ENCODE assay signal across 12 cellular contexts in genomic region chr1:19169642-19170041, GRCh38. TPM values are rescaled to one million over a fixed set of nuclear protein-coding genes. Genes with fewer than 3 reads are reported as not detected.
DNase-seq lines count a peak whose midpoint lies in the region; ATAC-seq, FAIRE-seq and TF ChIP-seq lines count a peak whose summit lies in the region.
"Had no signal": no experiment of that assay in that cellular context is flagged by ENCODE, and none has a peak within 500 bp of the region (broad histone marks: within the 10 kb centered on the region; RNA-seq: fewer than 3 reads in every experiment).

No MANE protein-coding gene starts in this region.

- peak; percentile 76 for ATAC-seq in GM21529 (IDR thresholded peaks at IDR 0.05; ENCODE audit: unreplicated experiment)
- ATAC-seq in CD4-positive, alpha-beta T cell (ENCODE audit: poor library complexity): no peak

- POLR2A ChIA-PET in CD4-positive, alpha-beta T cell (lab: Charles Lee): no interaction called here
- POLR2A ChIA-PET in A673 (lab: Charles Lee; ENCODE audit: low non-redundant PET): no interaction called here

- no peak overlapping the region for H3K27ac Mint-ChIP-seq in CD4-positive, alpha-beta T cell
- H3K27ac Mint-ChIP-seq in nephron progenitor cell: no peak overlapping the region

- H3K27me3 ChIP-seq in CD4-positive, alpha-beta T cell (ENCODE audit: control insufficient read depth, insufficient read depth, low read length): no peaks in the 10 kb centered on the region
- no peaks in the 10 kb centered on the region for H3K27me3 ChIP-seq in A673 (replicated peaks; ENCODE audit: insufficient read depth, low read depth, low read length, poor library complexity)
- H3K27me3 ChIP-seq: uterus had no signal

- no peaks in the 10 kb centered on the region for H3K4me1 ChIP-seq in A673 (ENCODE audit: insufficient read depth, low read length, poor library complexity, severe bottlenecking)
- H3K4me1 ChIP-seq: uterus had no signal

- H3K27ac ChIP-seq in CD4-positive, alpha-beta T cell (ENCODE audit: low read depth, low read length): no peak overlapping the region
- no peak overlapping the region for H3K27ac ChIP-seq in A673 (ENCODE audit: low read depth, low read length, poor library complexity, severe bottlenecking)
- H3K27ac ChIP-seq: uterus had no signal

- DNase-seq in GM12891 (ENCODE audit: insufficient read length, low spot score) (peak; percentile 13), RKO (ENCODE audit: low spot score) (peak; percentile 31), foreskin fibroblast (peak; percentile 43 to 74), DMS53 (lab: John Stamatoyannopoulos, UW) (no peak), A673 (ENCODE audit: low spot score) (no peak), nephron progenitor cell (no peak)
- DNase-seq in CD4-positive, alpha-beta T cell: no peak
- DNase-seq: activated naive CD4-positive, alpha-beta T cell treated with anti-CD3 and anti-CD28 coated beads, Interleukin-2, amount 50 U/mL, for 16 hours; NCI-H187; stimulated activated CD4-positive, alpha-beta T cell treated with anti-CD3 and anti-CD28 coated beads, Interleukin-1b, Interleukin-23, amount 100 ng/mL, for 48 hours; uterus had no signal

- TF ChIP-seq CTCF in foreskin fibroblast (IDR thresholded peaks at IDR 0.05; ENCODE audit: low read depth, low read length): no peak
- TF ChIP-seq CTCF in CD4-positive, alpha-beta T cell (IDR thresholded peaks at IDR 0.05): no peak
- no peak for TF ChIP-seq CTCF in A673 (conservative IDR thresholded peaks at IDR 0.05; ENCODE audit: low read depth, low read length)
- TF ChIP-seq CTCF in nephron progenitor cell (IDR thresholded peaks at IDR 0.05): no peak

- peak; percentile 78 for FAIRE-seq in GM12891 (lab: Jason Lieb, UNC)

- TF ChIP-seq POLR2A in GM12891 (IDR thresholded peaks at IDR 0.05; ENCODE audit: low read depth, low read length): no peak

- BruUV-seq in A673 (replicated peaks; lab: Mats Ljungman, UMichigan): no TSS peak

- no peaks in the 10 kb centered on the region for H3K9me3 Mint-ChIP-seq in CD4-positive, alpha-beta T cell
- H3K9me3 Mint-ChIP-seq in nephron progenitor cell: no peaks in the 10 kb centered on the region

- peaks cover 99% of the 10 kb centered on the region for H3K36me3 Mint-ChIP-seq in CD4-positive, alpha-beta T cell (ENCODE audit: low read depth)
- H3K36me3 Mint-ChIP-seq in nephron progenitor cell (ENCODE audit: low read depth): peaks cover 86% of the 10 kb centered on the region

- intact Hi-C loops in CD4-positive, alpha-beta T cell (cut with DNase I, micrococcal nuclease): no loop called here
- intact Hi-C loops in A673 (cut with micrococcal nuclease; ENCODE audit: unreplicated experiment): loop anchor here (10.0 kb wide), 1 partner anchor 55 kb away; no protein-coding TSS in a partner anchor

- peaks cover 97% of the 10 kb centered on the region for H3K36me3 ChIP-seq in A673 (ENCODE audit: insufficient read depth, low read length, poor library complexity, severe bottlenecking)
- H3K36me3 ChIP-seq: uterus had no signal

- H3K4me3 ChIP-seq in foreskin fibroblast (ENCODE audit: low read depth in 1 of 2, low read length in 2 of 2) (no peak overlapping the region), A673 (ENCODE audit: low read depth, low read length, poor library complexity, severe bottlenecking) (no peak overlapping the region)
- H3K4me3 ChIP-seq: uterus had no signal

- CTCF ChIA-PET in CD4-positive, alpha-beta T cell (lab: Charles Lee): interaction anchor here (0.6 kb wide), 1 partner anchor 181 kb away, joined by 3 read pairs; no protein-coding TSS in a partner anchor
- CTCF ChIA-PET in A673 (lab: Charles Lee): no interaction called here

- H3K4me1 Mint-ChIP-seq in CD4-positive, alpha-beta T cell (ENCODE audit: low read depth): no peaks in the 10 kb centered on the region
- no peaks in the 10 kb centered on the region for H3K4me1 Mint-ChIP-seq in nephron progenitor cell

- no peaks in the 10 kb centered on the region for H3K27me3 Mint-ChIP-seq in CD4-positive, alpha-beta T cell
- no peaks in the 10 kb centered on the region for H3K27me3 Mint-ChIP-seq in nephron progenitor cell (ENCODE audit: low read depth, poor library complexity)

- no peaks in the 10 kb centered on the region for H3K9me3 ChIP-seq in CD4-positive, alpha-beta T cell (ENCODE audit: control insufficient read depth, low read length)
- H3K9me3 ChIP-seq in A673 (ENCODE audit: low read depth, low read length, poor library complexity, severe bottlenecking): no peaks in the 10 kb centered on the region
- H3K9me3 ChIP-seq: uterus had no signal

- H3K4me3 Mint-ChIP-seq in CD4-positive, alpha-beta T cell: no peak overlapping the region
- no peak overlapping the region for H3K4me3 Mint-ChIP-seq in nephron progenitor cell

TF ChIP-seq in GM12891, 5 proteins besides CTCF, POLR2A, EP300 and RAD21:
- TF ChIP-seq TAF1 (IDR thresholded peaks at IDR 0.05; ENCODE audit: low read depth, low read length) (no peak), POU2F2 (IDR thresholded peaks at IDR 0.05; ENCODE audit: low read depth, low read length) (no peak), POLR2AphosphoS5 (IDR thresholded peaks at IDR 0.05; ENCODE audit: low read depth, low read length) (no peak), PAX5 (IDR thresholded peaks at IDR 0.05; ENCODE audit: insufficient read depth, low read length, severe bottlenecking) (no peak), SPI1 (IDR thresholded peaks at IDR 0.05; ENCODE audit: low read depth, low read length) (no peak)
TF ChIP-seq in GM12891: peak in this region for 0.

RNA-seq across cellular contexts. Expression of gene UBR4, which starts 40.4 kb away (rescaled TPM):
- 78.6 TPM for polyA plus RNA-seq in GM12891 (2012; ENCODE audit: low read depth, missing spikeins)
- total RNA-seq in CD4-positive, alpha-beta T cell: 100 to 1,000 TPM; 116 to 125 TPM
- total RNA-seq in A673 (2021): 214 and 221 TPM in 2 replicates

Comparison
In these comparisons a context has a peak if more than half of its experiments do, and no peak if none do; other contexts are left out.
1. DNase-seq: peak in GM12891 (single experiment), RKO (single experiment) and foreskin fibroblast (2 of 2); none in CD4-positive, alpha-beta T cell (0 of 10), DMS53 (single experiment), A673 (single experiment) and nephron progenitor cell (single experiment).